1 cellular context compared by ENCODE assay signal in the genomic region with DNA sequence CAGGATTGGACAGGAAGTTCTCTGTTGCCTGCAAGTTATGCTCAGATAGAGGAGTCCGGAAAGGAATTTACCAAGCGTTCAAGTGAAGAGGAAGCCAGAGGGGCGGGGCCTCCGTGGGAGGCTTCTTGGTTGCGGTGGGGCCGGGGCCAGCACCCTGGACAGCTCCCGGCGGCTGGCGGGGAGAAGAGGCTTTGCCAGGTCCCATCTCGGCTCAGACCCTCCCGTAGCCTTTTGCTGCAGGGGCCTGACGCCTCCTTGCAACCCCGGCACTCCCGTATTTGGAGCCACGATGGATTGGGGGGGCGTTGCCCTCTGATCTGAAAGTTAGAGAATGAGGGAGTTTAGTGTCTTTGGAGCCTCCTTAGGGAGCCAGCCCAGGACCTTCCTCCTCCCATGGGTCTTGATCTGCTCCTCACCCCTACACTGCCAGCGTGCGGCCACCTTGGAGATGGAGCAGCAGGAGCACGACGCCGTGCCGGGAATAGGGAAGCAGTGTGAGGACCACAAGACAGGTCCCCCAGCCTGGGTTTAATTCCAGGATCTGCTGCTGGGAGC.
A peak's percentile ranks its signal among the peaks of the same experiment; 100 is the strongest.
TF ChIP-seq lines count a peak whose summit lies in the region.

No MANE protein-coding gene starts in this region.

TF ChIP-seq in HepG2, 621 proteins besides CTCF, POLR2A, EP300 and RAD21 (continued from another document and continues in another):
- no peak for TF ChIP-seq ZNF275 (CRISPR knock-in tag; IDR thresholded peaks at IDR 0.05; ENCODE audit: borderline replicate concordance)
- peak; percentile 94 for TF ChIP-seq TSC22D2 (CRISPR knock-in tag; IDR thresholded peaks at IDR 0.05; ENCODE audit: borderline replicate concordance)
- TF ChIP-seq ZNF703 (CRISPR knock-in tag; IDR thresholded peaks at IDR 0.05; ENCODE audit: borderline replicate concordance) = no peak
- TF ChIP-seq ZNF180 (CRISPR knock-in tag; IDR thresholded peaks at IDR 0.05; ENCODE audit: borderline replicate concordance, low read depth) = no peak
- TF ChIP-seq ZBTB21 (CRISPR knock-in tag; IDR thresholded peaks at IDR 0.05) = peak; percentile 29; the same call in 1 of the 2 replicates
- peak; percentile 84; the same call in 1 of the 2 replicates for TF ChIP-seq MEIS2 (CRISPR knock-in tag; IDR thresholded peaks at IDR 0.05)
- peak; percentile 63 for TF ChIP-seq THAP11 (CRISPR knock-in tag; IDR thresholded peaks at IDR 0.05)
- TF ChIP-seq, protein P1, sequence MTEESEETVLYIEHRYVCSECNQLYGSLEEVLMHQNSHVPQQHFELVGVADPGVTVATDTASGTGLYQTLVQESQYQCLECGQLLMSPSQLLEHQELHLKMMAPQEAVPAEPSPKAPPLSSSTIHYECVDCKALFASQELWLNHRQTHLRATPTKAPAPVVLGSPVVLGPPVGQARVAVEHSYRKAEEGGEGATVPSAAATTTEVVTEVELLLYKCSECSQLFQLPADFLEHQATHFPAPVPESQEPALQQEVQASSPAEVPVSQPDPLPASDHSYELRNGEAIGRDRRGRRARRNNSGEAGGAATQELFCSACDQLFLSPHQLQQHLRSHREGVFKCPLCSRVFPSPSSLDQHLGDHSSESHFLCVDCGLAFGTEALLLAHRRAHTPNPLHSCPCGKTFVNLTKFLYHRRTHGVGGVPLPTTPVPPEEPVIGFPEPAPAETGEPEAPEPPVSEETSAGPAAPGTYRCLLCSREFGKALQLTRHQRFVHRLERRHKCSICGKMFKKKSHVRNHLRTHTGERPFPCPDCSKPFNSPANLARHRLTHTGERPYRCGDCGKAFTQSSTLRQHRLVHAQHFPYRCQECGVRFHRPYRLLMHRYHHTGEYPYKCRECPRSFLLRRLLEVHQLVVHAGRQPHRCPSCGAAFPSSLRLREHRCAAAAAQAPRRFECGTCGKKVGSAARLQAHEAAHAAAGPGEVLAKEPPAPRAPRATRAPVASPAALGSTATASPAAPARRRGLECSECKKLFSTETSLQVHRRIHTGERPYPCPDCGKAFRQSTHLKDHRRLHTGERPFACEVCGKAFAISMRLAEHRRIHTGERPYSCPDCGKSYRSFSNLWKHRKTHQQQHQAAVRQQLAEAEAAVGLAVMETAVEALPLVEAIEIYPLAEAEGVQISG (CRISPR knock-in tag; IDR thresholded peaks at IDR 0.05) = peak; percentile 62
- TF ChIP-seq RFXANK (CRISPR knock-in tag; IDR thresholded peaks at IDR 0.05) = no peak
- no peak for TF ChIP-seq MED8 (CRISPR knock-in tag; IDR thresholded peaks at IDR 0.05; ENCODE audit: insufficient replicate concordance)
- TF ChIP-seq ZNF772 (CRISPR knock-in tag; IDR thresholded peaks at IDR 0.05) = 0 out of 2 replicates have a peak, but pooled peaks have one; percentile 58
- TF ChIP-seq PRMT3 (CRISPR knock-in tag; IDR thresholded peaks at IDR 0.05; ENCODE audit: borderline replicate concordance, low read depth) = no peak
- TF ChIP-seq, protein P2, sequence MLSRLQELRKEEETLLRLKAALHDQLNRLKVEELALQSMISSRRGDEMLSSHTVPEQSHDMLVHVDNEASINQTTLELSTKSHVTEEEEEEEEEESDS (CRISPR knock-in tag; IDR thresholded peaks at IDR 0.05; ENCODE audit: borderline replicate concordance) = no peak
- no peak; the same call in 1 of the 2 replicates for TF ChIP-seq SPEN (CRISPR knock-in tag; IDR thresholded peaks at IDR 0.05; ENCODE audit: low read depth)
- TF ChIP-seq, protein P3, sequence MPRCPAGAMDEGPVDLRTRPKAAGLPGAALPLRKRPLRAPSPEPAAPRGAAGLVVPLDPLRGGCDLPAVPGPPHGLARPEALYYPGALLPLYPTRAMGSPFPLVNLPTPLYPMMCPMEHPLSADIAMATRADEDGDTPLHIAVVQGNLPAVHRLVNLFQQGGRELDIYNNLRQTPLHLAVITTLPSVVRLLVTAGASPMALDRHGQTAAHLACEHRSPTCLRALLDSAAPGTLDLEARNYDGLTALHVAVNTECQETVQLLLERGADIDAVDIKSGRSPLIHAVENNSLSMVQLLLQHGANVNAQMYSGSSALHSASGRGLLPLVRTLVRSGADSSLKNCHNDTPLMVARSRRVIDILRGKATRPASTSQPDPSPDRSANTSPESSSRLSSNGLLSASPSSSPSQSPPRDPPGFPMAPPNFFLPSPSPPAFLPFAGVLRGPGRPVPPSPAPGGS (CRISPR knock-in tag; IDR thresholded peaks at IDR 0.05) = no peak
- no peak for TF ChIP-seq CENPX (CRISPR knock-in tag; IDR thresholded peaks at IDR 0.05)
- 0 out of 2 replicates have a peak, but pooled peaks have one; percentile 20 for TF ChIP-seq TFDP2 (CRISPR knock-in tag; IDR thresholded peaks at IDR 0.05)
- TF ChIP-seq PCBP2 (optimal IDR thresholded peaks at IDR 0.05; ENCODE audit: low read depth, low read length, poor library complexity, severe bottlenecking) = no peak
- TF ChIP-seq PHB2 (IDR thresholded peaks at IDR 0.05; ENCODE audit: partially characterized antibody) = no peak
- no peak for TF ChIP-seq ATF1 (CRISPR knock-in tag; IDR thresholded peaks at IDR 0.05)
- TF ChIP-seq MBD4 (IDR thresholded peaks at IDR 0.05; ENCODE audit: borderline replicate concordance, low read length) = no peak
- TF ChIP-seq, protein P4, sequence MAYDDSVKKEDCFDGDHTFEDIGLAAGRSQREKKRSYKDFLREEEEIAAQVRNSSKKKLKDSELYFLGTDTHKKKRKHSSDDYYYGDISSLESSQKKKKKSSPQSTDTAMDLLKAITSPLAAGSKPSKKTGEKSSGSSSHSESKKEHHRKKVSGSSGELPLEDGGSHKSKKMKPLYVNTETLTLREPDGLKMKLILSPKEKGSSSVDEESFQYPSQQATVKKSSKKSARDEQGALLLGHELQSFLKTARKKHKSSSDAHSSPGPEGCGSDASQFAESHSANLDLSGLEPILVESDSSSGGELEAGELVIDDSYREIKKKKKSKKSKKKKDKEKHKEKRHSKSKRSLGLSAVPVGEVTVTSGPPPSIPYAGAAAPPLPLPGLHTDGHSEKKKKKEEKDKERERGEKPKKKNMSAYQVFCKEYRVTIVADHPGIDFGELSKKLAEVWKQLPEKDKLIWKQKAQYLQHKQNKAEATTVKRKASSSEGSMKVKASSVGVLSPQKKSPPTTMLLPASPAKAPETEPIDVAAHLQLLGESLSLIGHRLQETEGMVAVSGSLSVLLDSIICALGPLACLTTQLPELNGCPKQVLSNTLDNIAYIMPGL (CRISPR knock-in tag; IDR thresholded peaks at IDR 0.05; ENCODE audit: borderline replicate concordance in 1 of 2, low read depth in 1 of 2) = no peak
- TF ChIP-seq SOX5 (CRISPR knock-in tag; IDR thresholded peaks at IDR 0.05; ENCODE audit: borderline replicate concordance) = 0 out of 2 replicates have a peak, but pooled peaks have one; percentile 18
- TF ChIP-seq, protein P5, sequence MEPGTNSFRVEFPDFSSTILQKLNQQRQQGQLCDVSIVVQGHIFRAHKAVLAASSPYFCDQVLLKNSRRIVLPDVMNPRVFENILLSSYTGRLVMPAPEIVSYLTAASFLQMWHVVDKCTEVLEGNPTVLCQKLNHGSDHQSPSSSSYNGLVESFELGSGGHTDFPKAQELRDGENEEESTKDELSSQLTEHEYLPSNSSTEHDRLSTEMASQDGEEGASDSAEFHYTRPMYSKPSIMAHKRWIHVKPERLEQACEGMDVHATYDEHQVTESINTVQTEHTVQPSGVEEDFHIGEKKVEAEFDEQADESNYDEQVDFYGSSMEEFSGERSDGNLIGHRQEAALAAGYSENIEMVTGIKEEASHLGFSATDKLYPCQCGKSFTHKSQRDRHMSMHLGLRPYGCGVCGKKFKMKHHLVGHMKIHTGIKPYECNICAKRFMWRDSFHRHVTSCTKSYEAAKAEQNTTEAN (CRISPR knock-in tag; conservative IDR thresholded peaks at IDR 0.05) = peak; percentile 79; the same call in 1 of the 2 replicates
- 0 out of 2 replicates have a peak, but pooled peaks have one; percentile 31 for TF ChIP-seq NFYB (CRISPR knock-in tag; IDR thresholded peaks at IDR 0.05)
- no peak for TF ChIP-seq SP1 (IDR thresholded peaks at IDR 0.05)
- no peak for TF ChIP-seq SP1 (CRISPR knock-in tag; IDR thresholded peaks at IDR 0.05)
- no peak for TF ChIP-seq NFE2 (CRISPR knock-in tag; IDR thresholded peaks at IDR 0.05)
- peak; percentile 47; the same call in 1 of the 2 replicates for TF ChIP-seq ELF3 (CRISPR knock-in tag; IDR thresholded peaks at IDR 0.05)
- no peak for TF ChIP-seq PRPF4 (IDR thresholded peaks at IDR 0.05; ENCODE audit: low read depth, low read length, poor library complexity, severe bottlenecking)
- no peak for TF ChIP-seq ZXDC (CRISPR knock-in tag; IDR thresholded peaks at IDR 0.05)
- TF ChIP-seq ARID2 (CRISPR knock-in tag; IDR thresholded peaks at IDR 0.05; ENCODE audit: borderline replicate concordance) = no peak
- TF ChIP-seq, protein P6, sequence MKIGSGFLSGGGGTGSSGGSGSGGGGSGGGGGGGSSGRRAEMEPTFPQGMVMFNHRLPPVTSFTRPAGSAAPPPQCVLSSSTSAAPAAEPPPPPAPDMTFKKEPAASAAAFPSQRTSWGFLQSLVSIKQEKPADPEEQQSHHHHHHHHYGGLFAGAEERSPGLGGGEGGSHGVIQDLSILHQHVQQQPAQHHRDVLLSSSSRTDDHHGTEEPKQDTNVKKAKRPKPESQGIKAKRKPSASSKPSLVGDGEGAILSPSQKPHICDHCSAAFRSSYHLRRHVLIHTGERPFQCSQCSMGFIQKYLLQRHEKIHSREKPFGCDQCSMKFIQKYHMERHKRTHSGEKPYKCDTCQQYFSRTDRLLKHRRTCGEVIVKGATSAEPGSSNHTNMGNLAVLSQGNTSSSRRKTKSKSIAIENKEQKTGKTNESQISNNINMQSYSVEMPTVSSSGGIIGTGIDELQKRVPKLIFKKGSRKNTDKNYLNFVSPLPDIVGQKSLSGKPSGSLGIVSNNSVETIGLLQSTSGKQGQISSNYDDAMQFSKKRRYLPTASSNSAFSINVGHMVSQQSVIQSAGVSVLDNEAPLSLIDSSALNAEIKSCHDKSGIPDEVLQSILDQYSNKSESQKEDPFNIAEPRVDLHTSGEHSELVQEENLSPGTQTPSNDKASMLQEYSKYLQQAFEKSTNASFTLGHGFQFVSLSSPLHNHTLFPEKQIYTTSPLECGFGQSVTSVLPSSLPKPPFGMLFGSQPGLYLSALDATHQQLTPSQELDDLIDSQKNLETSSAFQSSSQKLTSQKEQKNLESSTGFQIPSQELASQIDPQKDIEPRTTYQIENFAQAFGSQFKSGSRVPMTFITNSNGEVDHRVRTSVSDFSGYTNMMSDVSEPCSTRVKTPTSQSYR (CRISPR knock-in tag; IDR thresholded peaks at IDR 0.05; ENCODE audit: borderline replicate concordance) = peak; percentile 50; the same call in 1 of the 2 replicates
- TF ChIP-seq, protein P7, sequence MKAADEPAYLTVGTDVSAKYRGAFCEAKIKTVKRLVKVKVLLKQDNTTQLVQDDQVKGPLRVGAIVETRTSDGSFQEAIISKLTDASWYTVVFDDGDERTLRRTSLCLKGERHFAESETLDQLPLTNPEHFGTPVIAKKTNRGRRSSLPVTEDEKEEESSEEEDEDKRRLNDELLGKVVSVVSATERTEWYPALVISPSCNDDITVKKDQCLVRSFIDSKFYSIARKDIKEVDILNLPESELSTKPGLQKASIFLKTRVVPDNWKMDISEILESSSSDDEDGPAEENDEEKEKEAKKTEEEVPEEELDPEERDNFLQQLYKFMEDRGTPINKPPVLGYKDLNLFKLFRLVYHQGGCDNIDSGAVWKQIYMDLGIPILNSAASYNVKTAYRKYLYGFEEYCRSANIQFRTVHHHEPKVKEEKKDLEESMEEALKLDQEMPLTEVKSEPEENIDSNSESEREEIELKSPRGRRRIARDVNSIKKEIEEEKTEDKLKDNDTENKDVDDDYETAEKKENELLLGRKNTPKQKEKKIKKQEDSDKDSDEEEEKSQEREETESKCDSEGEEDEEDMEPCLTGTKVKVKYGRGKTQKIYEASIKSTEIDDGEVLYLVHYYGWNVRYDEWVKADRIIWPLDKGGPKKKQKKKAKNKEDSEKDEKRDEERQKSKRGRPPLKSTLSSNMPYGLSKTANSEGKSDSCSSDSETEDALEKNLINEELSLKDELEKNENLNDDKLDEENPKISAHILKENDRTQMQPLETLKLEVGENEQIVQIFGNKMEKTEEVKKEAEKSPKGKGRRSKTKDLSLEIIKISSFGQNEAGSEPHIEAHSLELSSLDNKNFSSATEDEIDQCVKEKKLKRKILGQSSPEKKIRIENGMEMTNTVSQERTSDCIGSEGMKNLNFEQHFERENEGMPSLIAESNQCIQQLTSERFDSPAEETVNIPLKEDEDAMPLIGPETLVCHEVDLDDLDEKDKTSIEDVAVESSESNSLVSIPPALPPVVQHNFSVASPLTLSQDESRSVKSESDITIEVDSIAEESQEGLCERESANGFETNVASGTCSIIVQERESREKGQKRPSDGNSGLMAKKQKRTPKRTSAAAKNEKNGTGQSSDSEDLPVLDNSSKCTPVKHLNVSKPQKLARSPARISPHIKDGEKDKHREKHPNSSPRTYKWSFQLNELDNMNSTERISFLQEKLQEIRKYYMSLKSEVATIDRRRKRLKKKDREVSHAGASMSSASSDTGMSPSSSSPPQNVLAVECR (CRISPR knock-in tag; IDR thresholded peaks at IDR 0.05; ENCODE audit: borderline replicate concordance) = peak; percentile 59; the same call in 1 of the 2 replicates
- TF ChIP-seq ZNF24 (IDR thresholded peaks at IDR 0.05) = no peak
